ENCODE assay signal across 10 cellular contexts in genomic region chr10:78335691-78336401, GRCh38.
DNase-seq lines count a peak whose midpoint lies in the region; ATAC-seq and TF ChIP-seq lines count a peak whose summit lies in the region.
"Had no signal": no experiment of that assay in that cellular context is flagged by ENCODE, and none has a peak within 500 bp of the region (broad histone marks: within the 10 kb centered on the region; RNA-seq: fewer than 3 reads in every experiment).

No MANE protein-coding gene starts in this region.

- H3K4me1 Mint-ChIP-seq in stimulated activated naive B cell treated with anti-CD40 and anti-IgM and Interleukin-4, amounts not matched to agents 10 μg/mL and 1 μg/mL and 100 μg/mL, for 72 hours, result no peaks in the 10 kb centered on the region

- ATAC-seq in SK-N-SH treated with all-trans-retinoic acid at 6 μM for 48 hours (peak; percentile 63), left cardiac atrium (peak; percentile 69 to 78), HG03469 (IDR thresholded peaks at IDR 0.05; ENCODE audit: unreplicated experiment) (no peak)
- ATAC-seq in stimulated activated naive B cell treated with anti-CD40 and anti-IgM and Interleukin-4, amounts not matched to agents 10 μg/mL and 1 μg/mL and 100 μg/mL, for 72 hours (replicated peaks), result no peak

- DNase-seq in EH (ENCODE audit: low read depth), result peak; percentile 87
- DNase-seq in left cardiac atrium, result peak; percentile 62
- DNase-seq in dedifferentiated amniotic fluid mesenchymal stem cell (ENCODE audit: extremely low spot score), result no peak
- DNase-seq in NCI-H82 treated with DMSO at 0.1 percent for 48 hours (lab: John Stamatoyannopoulos, UW; ENCODE audit: unreplicated experiment), result no peak
- no peak for DNase-seq in stimulated activated naive B cell treated with anti-CD40 and anti-IgM and Interleukin-4, amounts not matched to agents 10 μg/mL and 1 μg/mL and 100 μg/mL, for 72 hours
- DNase-seq: activated CD4-positive, alpha-beta T cell treated with anti-CD3 and anti-CD28 coated beads, Interleukin-2, amount 50 U/mL, for 48 hours; DND-41 had no signal

- H3K4me3 Mint-ChIP-seq in stimulated activated naive B cell treated with anti-CD40 and anti-IgM and Interleukin-4, amounts not matched to agents 10 μg/mL and 1 μg/mL and 100 μg/mL, for 72 hours, result no peak overlapping the region

- H3K27me3 ChIP-seq in rectal smooth muscle tissue (ENCODE audit: control insufficient read depth, insufficient read depth, low read length), result no peaks in the 10 kb centered on the region

- no peaks in the 10 kb centered on the region for H3K36me3 ChIP-seq in rectal smooth muscle tissue (ENCODE audit: control insufficient read depth, insufficient read depth, low read length)

- no peaks in the 10 kb centered on the region for H3K36me3 Mint-ChIP-seq in stimulated activated naive B cell treated with anti-CD40 and anti-IgM and Interleukin-4, amounts not matched to agents 10 μg/mL and 1 μg/mL and 100 μg/mL, for 72 hours

- H3K27ac Mint-ChIP-seq in stimulated activated naive B cell treated with anti-CD40 and anti-IgM and Interleukin-4, amounts not matched to agents 10 μg/mL and 1 μg/mL and 100 μg/mL, for 72 hours, result no peak overlapping the region

- no peaks in the 10 kb centered on the region for H3K9me3 Mint-ChIP-seq in stimulated activated naive B cell treated with anti-CD40 and anti-IgM and Interleukin-4, amounts not matched to agents 10 μg/mL and 1 μg/mL and 100 μg/mL, for 72 hours

- peaks cover 18 to 19% of the 10 kb centered on the region in 2 donors for H3K27me3 Mint-ChIP-seq in stimulated activated naive B cell treated with anti-CD40 and anti-IgM and Interleukin-4, amounts not matched to agents 10 μg/mL and 1 μg/mL and 100 μg/mL, for 72 hours

- peaks cover 35% of the 10 kb centered on the region for H3K4me1 ChIP-seq in rectal smooth muscle tissue (ENCODE audit: control insufficient read depth, insufficient read depth, low read length)

- H3K27ac ChIP-seq in rectal smooth muscle tissue (ENCODE audit: low read depth, low read length), result peak overlapping the region; percentile 74

- H3K9ac ChIP-seq in rectal smooth muscle tissue (ENCODE audit: low read length), result no peak overlapping the region

- H3K4me3 ChIP-seq in rectal smooth muscle tissue (ENCODE audit: low read length), result no peak overlapping the region

- intact Hi-C loops in left cardiac atrium (cut with DNase I), result no loop called here

TF ChIP-seq in SK-N-SH treated with all-trans-retinoic acid at 6 μM for 48 hours, 23 proteins besides CTCF, POLR2A, EP300 and RAD21:
- TF ChIP-seq TOX (CRISPR knock-in tag; IDR thresholded peaks at IDR 0.05; ENCODE audit: borderline replicate concordance) (no peak), ZNF565 (CRISPR knock-in tag; conservative IDR thresholded peaks at IDR 0.05; ENCODE audit: low read depth) (no peak), ZFP30 (CRISPR knock-in tag; IDR thresholded peaks at IDR 0.05) (no peak), PPARA (CRISPR knock-in tag; IDR thresholded peaks at IDR 0.05; ENCODE audit: borderline replicate concordance) (no peak), BACH2 (CRISPR knock-in tag; IDR thresholded peaks at IDR 0.05; ENCODE audit: borderline replicate concordance) (no peak)

Comparison
In these comparisons a context has a peak if more than half of its experiments do, and no peak if none do; other contexts are left out.
1. DNase-seq: peak in EH (single experiment) and left cardiac atrium (single experiment); none in dedifferentiated amniotic fluid mesenchymal stem cell (single experiment), NCI-H82 treated with DMSO at 0.1 percent for 48 hours (single experiment) and stimulated activated naive B cell treated with anti-CD40 and anti-IgM and Interleukin-4, amounts not matched to agents 10 μg/mL and 1 μg/mL and 100 μg/mL, for 72 hours (single experiment).
2. ATAC-seq: peak in SK-N-SH treated with all-trans-retinoic acid at 6 μM for 48 hours (single experiment) and left cardiac atrium (2 of 2); none in HG03469 (single experiment) and stimulated activated naive B cell treated with anti-CD40 and anti-IgM and Interleukin-4, amounts not matched to agents 10 μg/mL and 1 μg/mL and 100 μg/mL, for 72 hours (0 of 2).